In the genomic region with DNA sequence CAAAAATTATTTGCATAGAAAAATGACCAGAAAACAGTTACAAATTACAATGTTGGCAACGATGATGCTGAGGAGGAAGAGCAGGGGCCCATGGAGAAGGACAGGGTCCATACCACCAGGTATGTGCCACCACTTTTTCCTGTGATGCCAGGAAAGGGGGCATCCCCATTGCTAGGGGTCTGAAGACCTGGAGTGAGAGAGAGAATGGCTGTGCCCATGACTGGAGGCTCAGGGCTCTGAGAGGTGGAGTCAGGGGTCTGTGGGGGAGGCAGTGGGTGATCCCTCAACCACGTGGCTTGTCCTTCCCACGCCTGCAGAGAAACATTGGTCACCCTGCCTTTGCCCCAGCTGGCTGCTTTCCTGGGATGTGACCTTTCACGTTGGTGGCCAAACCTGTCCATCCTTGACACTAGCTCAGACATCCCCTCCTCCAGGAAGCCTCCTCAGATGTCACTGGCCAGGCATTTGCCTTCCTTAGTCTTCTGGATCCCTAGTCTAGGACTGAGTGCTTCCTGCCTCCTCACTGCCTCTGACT, we compare ENCODE assay signal across 2 cellular contexts.
TF ChIP-seq lines count a peak whose summit lies in the region.

No MANE protein-coding gene starts in this region.

TF ChIP-seq in IMR-90, 13 proteins besides CTCF, POLR2A, EP300 and RAD21:
- no peak for TF ChIP-seq MAZ (IDR thresholded peaks at IDR 0.05; ENCODE audit: borderline replicate concordance, low read depth, low read length)
- no peak for TF ChIP-seq MAFK (IDR thresholded peaks at IDR 0.05; ENCODE audit: low read depth, low read length)
- no peak for TF ChIP-seq CHD1 (IDR thresholded peaks at IDR 0.05; ENCODE audit: low read depth, low read length)
- no peak for TF ChIP-seq FOS (IDR thresholded peaks at IDR 0.05; ENCODE audit: low read depth, low read length)
- no peak for TF ChIP-seq NFE2L2 (IDR thresholded peaks at IDR 0.05; ENCODE audit: low read depth, low read length)
- no peak for TF ChIP-seq ELK1 (IDR thresholded peaks at IDR 0.05; ENCODE audit: borderline replicate concordance, low read depth, low read length)
- TF ChIP-seq RCOR1 (IDR thresholded peaks at IDR 0.05; ENCODE audit: insufficient replicate concordance, low read length) = no peak
- TF ChIP-seq, protein P1, sequence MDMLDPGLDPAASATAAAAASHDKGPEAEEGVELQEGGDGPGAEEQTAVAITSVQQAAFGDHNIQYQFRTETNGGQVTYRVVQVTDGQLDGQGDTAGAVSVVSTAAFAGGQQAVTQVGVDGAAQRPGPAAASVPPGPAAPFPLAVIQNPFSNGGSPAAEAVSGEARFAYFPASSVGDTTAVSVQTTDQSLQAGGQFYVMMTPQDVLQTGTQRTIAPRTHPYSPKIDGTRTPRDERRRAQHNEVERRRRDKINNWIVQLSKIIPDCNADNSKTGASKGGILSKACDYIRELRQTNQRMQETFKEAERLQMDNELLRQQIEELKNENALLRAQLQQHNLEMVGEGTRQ (IDR thresholded peaks at IDR 0.05; ENCODE audit: low read depth, low read length) = no peak
- no peak for TF ChIP-seq BHLHE40 (IDR thresholded peaks at IDR 0.05; ENCODE audit: low read depth, low read length)
- no peak for TF ChIP-seq RFX5 (IDR thresholded peaks at IDR 0.05; ENCODE audit: low read depth, low read length)
- no peak for TF ChIP-seq MXI1 (IDR thresholded peaks at IDR 0.05; ENCODE audit: borderline replicate concordance, low read depth, low read length)
- no peak for TF ChIP-seq SMC3 (IDR thresholded peaks at IDR 0.05; ENCODE audit: low read depth, low read length)
- no peak for TF ChIP-seq CEBPB (IDR thresholded peaks at IDR 0.05; ENCODE audit: low read depth, low read length)

TF ChIP-seq in H1, 55 proteins besides CTCF, POLR2A, EP300 and RAD21:
- TF ChIP-seq, protein P2, sequence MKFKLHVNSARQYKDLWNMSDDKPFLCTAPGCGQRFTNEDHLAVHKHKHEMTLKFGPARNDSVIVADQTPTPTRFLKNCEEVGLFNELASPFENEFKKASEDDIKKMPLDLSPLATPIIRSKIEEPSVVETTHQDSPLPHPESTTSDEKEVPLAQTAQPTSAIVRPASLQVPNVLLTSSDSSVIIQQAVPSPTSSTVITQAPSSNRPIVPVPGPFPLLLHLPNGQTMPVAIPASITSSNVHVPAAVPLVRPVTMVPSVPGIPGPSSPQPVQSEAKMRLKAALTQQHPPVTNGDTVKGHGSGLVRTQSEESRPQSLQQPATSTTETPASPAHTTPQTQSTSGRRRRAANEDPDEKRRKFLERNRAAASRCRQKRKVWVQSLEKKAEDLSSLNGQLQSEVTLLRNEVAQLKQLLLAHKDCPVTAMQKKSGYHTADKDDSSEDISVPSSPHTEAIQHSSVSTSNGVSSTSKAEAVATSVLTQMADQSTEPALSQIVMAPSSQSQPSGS (IDR thresholded peaks at IDR 0.05; ENCODE audit: low read length) = no peak
- no peak for TF ChIP-seq GABPA (IDR thresholded peaks at IDR 0.05; ENCODE audit: borderline replicate concordance, insufficient read depth, low read length)
- TF ChIP-seq TEAD4 (IDR thresholded peaks at IDR 0.05; ENCODE audit: low read depth, low read length) = no peak
- TF ChIP-seq RNF2 (IDR thresholded peaks at IDR 0.05; ENCODE audit: borderline replicate concordance, low read depth, low read length, missing control alignments, poor library complexity, severe bottlenecking) = no peak
- TF ChIP-seq TAF1 (IDR thresholded peaks at IDR 0.05; ENCODE audit: low read depth, low read length) = no peak
- no peak for TF ChIP-seq BRCA1 (IDR thresholded peaks at IDR 0.05; ENCODE audit: low read depth, low read length)
- TF ChIP-seq TBP (IDR thresholded peaks at IDR 0.05; ENCODE audit: low read depth, low read length) = no peak
- no peak for TF ChIP-seq SIRT6 (IDR thresholded peaks at IDR 0.05; ENCODE audit: low read length)
- no peak for TF ChIP-seq KDM1A (IDR thresholded peaks at IDR 0.05; ENCODE audit: borderline replicate concordance, low read length)
- TF ChIP-seq GTF2F1 (IDR thresholded peaks at IDR 0.05; ENCODE audit: borderline replicate concordance, low read depth, low read length) = no peak
- no peak for TF ChIP-seq SRF (IDR thresholded peaks at IDR 0.05; ENCODE audit: low read depth, low read length)
